Comparison of ENCODE assay signal across 8 cellular contexts in genomic region chr2:84314901-84315330, GRCh38.
DNase-seq lines count a peak whose midpoint lies in the region; ATAC-seq, FAIRE-seq and TF ChIP-seq lines count a peak whose summit lies in the region.

No MANE protein-coding gene starts in this region.

- H3K4me1 Mint-ChIP-seq in CD4-positive, alpha-beta T cell (ENCODE audit: low read depth), result no peaks in the 10 kb centered on the region

- H3K4me3 ChIP-seq in mesendoderm (ENCODE audit: low read length), result no peak overlapping the region

- no peak overlapping the region for H4K5ac ChIP-seq in mesendoderm (ENCODE audit: low read length)

- H3K79me2 ChIP-seq in mesendoderm (ENCODE audit: control insufficient read depth, insufficient read depth, low read length), result no peaks in the 10 kb centered on the region

- H3K18ac ChIP-seq in mesendoderm (ENCODE audit: low read length), result no peak overlapping the region

- no peak overlapping the region for H3K56ac ChIP-seq in mesendoderm (ENCODE audit: low read length)

- H3K9me3 Mint-ChIP-seq in CD4-positive, alpha-beta T cell, result no peaks in the 10 kb centered on the region

- H2BK15ac ChIP-seq in mesendoderm (replicated peaks; ENCODE audit: low read depth), result no peak overlapping the region

- intact Hi-C loops in CD4-positive, alpha-beta T cell (cut with DNase I, micrococcal nuclease), result no loop called here

- no peak overlapping the region for H2BK5ac ChIP-seq in mesendoderm (ENCODE audit: low read length)

- peak; percentile 73 for ATAC-seq in CD4-positive, alpha-beta T cell (ENCODE audit: poor library complexity)
- peak; percentile 99 for ATAC-seq in HG03280 (IDR thresholded peaks at IDR 0.05; ENCODE audit: unreplicated experiment)

- no CpG with 5 or more reads among the region's 11 CpGs for whole genome bisulfite sequencing in mesendoderm (ENCODE audit: extremely low coverage, insufficient coverage, low lambda C conversion rate)

- CTCF ChIA-PET in CD4-positive, alpha-beta T cell (lab: Charles Lee), result interaction anchor here (0.7 to 1.3 kb wide), 4 partner anchors 9 to 116 kb away, joined by 3 read pairs; no protein-coding TSS in a partner anchor

- H3K79me1 ChIP-seq in mesendoderm (ENCODE audit: low read length), result no peaks in the 10 kb centered on the region

- no peak overlapping the region for H2AK5ac ChIP-seq in mesendoderm (ENCODE audit: low read length)

- H3K4me3 Mint-ChIP-seq in CD4-positive, alpha-beta T cell, result no peak overlapping the region

- no peak overlapping the region for H3K23ac ChIP-seq in mesendoderm (ENCODE audit: low read length)

- no peak overlapping the region for H3K9ac ChIP-seq in mesendoderm (ENCODE audit: low read length)

- no peak overlapping the region for H3K27ac Mint-ChIP-seq in CD4-positive, alpha-beta T cell

- no peaks in the 10 kb centered on the region for H3K4me1 ChIP-seq in mesendoderm (ENCODE audit: control insufficient read depth, low read depth, low read length)

- peaks cover 38% of the 10 kb centered on the region for H3K27me3 Mint-ChIP-seq in CD4-positive, alpha-beta T cell

- H3K27me3 ChIP-seq in CD4-positive, alpha-beta T cell (ENCODE audit: control insufficient read depth, insufficient read depth, low read length), result peaks cover 4% of the 10 kb centered on the region
- no peaks in the 10 kb centered on the region for H3K27me3 ChIP-seq in mesendoderm (ENCODE audit: insufficient read depth, low read length, poor library complexity)

- DNase-seq in CD4-positive, alpha-beta T cell, result peak; percentile 59 to 76 (median 64)
- DNase-seq in GM19239 (ENCODE audit: insufficient read length, low spot score), result peak; percentile 38
- peak; percentile 61 for DNase-seq in NCI-H69 (lab: John Stamatoyannopoulos, UW)
- DNase-seq in activated CD4-positive, alpha-beta T cell treated with anti-CD3 and anti-CD28 coated beads, Interleukin-2, amount 50 U/mL, for 24 hours (ENCODE audit: low read depth in 1 of 2, low spot score in 1 of 2), result peak; percentile 52 to 77
- peak; percentile 91 for DNase-seq in ecto neural progenitor cell (ENCODE audit: low spot score)
- DNase-seq in mesendoderm, result peak; percentile 89
- peak; percentile 27 to 47 for DNase-seq in stimulated activated CD8-positive, alpha-beta memory T cell treated with anti-CD3 and anti-CD28 coated beads, Interleukin-4, amount 100 ng/mL, for 1 hour (ENCODE audit: low read depth in 2 of 2, low spot score in 1 of 2)

- H3K4me2 ChIP-seq in mesendoderm (ENCODE audit: low read length), result no peak overlapping the region

- H3K36me3 ChIP-seq in mesendoderm (ENCODE audit: control insufficient read depth, insufficient read depth, low read length), result no peaks in the 10 kb centered on the region

- H3K9me3 ChIP-seq in CD4-positive, alpha-beta T cell (ENCODE audit: control insufficient read depth, low read length), result no peaks in the 10 kb centered on the region

- no peak overlapping the region for H3K27ac ChIP-seq in CD4-positive, alpha-beta T cell (ENCODE audit: low read depth, low read length)
- no peak overlapping the region for H3K27ac ChIP-seq in mesendoderm (ENCODE audit: low read depth, low read length)

- no peak overlapping the region for H3K4ac ChIP-seq in mesendoderm (ENCODE audit: low read depth, low read length)

- no peak overlapping the region for H4K8ac ChIP-seq in mesendoderm (ENCODE audit: low read depth, low read length)

- peak; percentile 74 for TF ChIP-seq CTCF in CD4-positive, alpha-beta T cell (IDR thresholded peaks at IDR 0.05)

- POLR2A ChIA-PET in CD4-positive, alpha-beta T cell (lab: Charles Lee), result no interaction called here

- peak; percentile 80 for FAIRE-seq in GM19239 (lab: Jason Lieb, UNC)

- no peak overlapping the region for H2BK120ac ChIP-seq in mesendoderm (ENCODE audit: low read depth, low read length)

- no peaks in the 10 kb centered on the region for H3K36me3 Mint-ChIP-seq in CD4-positive, alpha-beta T cell (ENCODE audit: low read depth)

Comparison
In these comparisons a context has a peak if more than half of its experiments do, and no peak if none do; other contexts are left out.
1. DNase-seq: peak in every context shown above with its lines; median percentile 91 in ecto neural progenitor cell; 89 in mesendoderm; 64 in activated CD4-positive, alpha-beta T cell treated with anti-CD3 and anti-CD28 coated beads, Interleukin-2, amount 50 U/mL, for 24 hours; 64 in CD4-positive, alpha-beta T cell; 61 in NCI-H69; 38 in GM19239; 37 in stimulated activated CD8-positive, alpha-beta memory T cell treated with anti-CD3 and anti-CD28 coated beads, Interleukin-4, amount 100 ng/mL, for 1 hour.